ENCODE assay signal across 8 cellular contexts in the genomic region with DNA sequence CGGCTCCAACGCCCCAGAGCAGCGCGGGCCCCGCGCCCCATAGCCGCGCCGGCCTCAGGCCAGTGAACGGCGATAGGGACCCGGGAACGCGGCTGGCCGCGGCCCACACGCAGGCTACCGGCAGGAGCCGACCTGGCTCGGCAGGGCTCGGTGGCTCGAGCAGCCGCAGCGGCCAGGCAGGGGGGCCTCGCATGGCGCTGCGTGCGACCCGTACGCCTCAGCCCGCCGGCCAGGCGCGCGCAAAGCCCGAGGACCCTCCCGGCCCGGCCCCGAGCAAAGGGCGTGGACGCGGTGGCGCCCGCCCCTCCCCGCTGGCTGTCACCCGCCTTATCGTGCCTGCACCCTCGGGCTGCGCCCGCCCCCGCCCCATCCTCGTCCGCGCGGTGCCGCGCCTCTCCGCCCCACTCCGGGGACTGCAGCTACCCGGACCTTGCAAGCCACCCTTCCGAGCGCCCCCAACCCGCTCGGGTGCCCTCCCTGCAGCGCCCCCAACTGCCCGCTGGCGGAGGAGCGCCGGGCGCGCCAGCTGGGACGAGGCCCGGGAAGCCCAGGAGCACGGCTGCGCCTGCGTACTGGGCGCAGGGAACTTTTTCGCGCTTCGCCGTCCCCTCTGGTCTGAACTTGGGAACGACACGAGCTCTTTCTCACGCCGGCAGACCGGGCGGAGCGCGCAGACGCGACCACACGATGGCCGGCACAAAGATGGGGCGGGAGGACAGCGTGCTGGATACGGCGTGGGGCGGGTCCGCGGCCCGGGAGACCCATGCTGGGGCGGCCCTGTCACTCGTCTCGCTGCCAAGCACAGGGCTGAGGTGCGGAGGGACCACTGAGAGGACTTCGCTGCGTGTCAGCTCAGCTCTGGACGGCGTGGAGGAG. TPM values are rescaled to one million over a fixed set of nuclear protein-coding genes. Genes with fewer than 3 reads are reported as not detected.
A peak's percentile ranks its signal among the peaks of the same experiment; 100 is the strongest.
DNase-seq lines count a peak whose midpoint lies in the region; ATAC-seq and TF ChIP-seq lines count a peak whose summit lies in the region.

A gene (minus strand): TSS at position 248 of the 876 bp plus-strand sequence. CDS start 55 bp downstream, at position 193.

- no peaks in the 10 kb centered on the region for H3K27me3 ChIP-seq in left lung

- H3K27ac ChIP-seq in left lung, result peak within 1 kb of the TSS; percentile 83 to 85

- H3K27ac Mint-ChIP-seq in CD14-positive monocyte, result peak within 1 kb of the TSS; percentile 74 to 89 (median 79)
- H3K27ac Mint-ChIP-seq in dendritic cell treated with granulocyte-macrophage colony-stimulating factor and Interleukin-4, amounts not matched to agents 40 ng/mL and 50 ng/mL, for 4 days, result peak within 1 kb of the TSS; percentile 86

- peaks cover 41% of the 10 kb centered on the region for H3K4me1 Mint-ChIP-seq in CD14-positive monocyte
- H3K4me1 Mint-ChIP-seq in dendritic cell treated with granulocyte-macrophage colony-stimulating factor and Interleukin-4, amounts not matched to agents 40 ng/mL and 50 ng/mL, for 4 days (ENCODE audit: low read depth), result peaks cover 46% of the 10 kb centered on the region

- H3K4me3 Mint-ChIP-seq in CD14-positive monocyte, result peak within 1 kb of the TSS; percentile 89 to 94
- H3K4me3 Mint-ChIP-seq in dendritic cell treated with granulocyte-macrophage colony-stimulating factor and Interleukin-4, amounts not matched to agents 40 ng/mL and 50 ng/mL, for 4 days, result peak within 1 kb of the TSS; percentile 95

- no peaks in the 10 kb centered on the region for H3K9me3 Mint-ChIP-seq in CD14-positive monocyte
- H3K9me3 Mint-ChIP-seq in dendritic cell treated with granulocyte-macrophage colony-stimulating factor and Interleukin-4, amounts not matched to agents 40 ng/mL and 50 ng/mL, for 4 days, result no peaks in the 10 kb centered on the region

- H3K9me3 ChIP-seq in left lung, result no peaks in the 10 kb centered on the region

- peaks cover 0 to 16% of the 10 kb centered on the region in 2 donors for H3K36me3 Mint-ChIP-seq in CD14-positive monocyte
- H3K36me3 Mint-ChIP-seq in dendritic cell treated with granulocyte-macrophage colony-stimulating factor and Interleukin-4, amounts not matched to agents 40 ng/mL and 50 ng/mL, for 4 days (ENCODE audit: low read depth), result peaks cover 18% of the 10 kb centered on the region

- H3K27me3 Mint-ChIP-seq in CD14-positive monocyte (ENCODE audit: low read depth in 3 of 3), result peaks cover 0 to 2% (median 0%) of the 10 kb centered on the region in 3 donors
- H3K27me3 Mint-ChIP-seq in dendritic cell treated with granulocyte-macrophage colony-stimulating factor and Interleukin-4, amounts not matched to agents 40 ng/mL and 50 ng/mL, for 4 days, result no peaks in the 10 kb centered on the region

- TF ChIP-seq CTCF in CD14-positive monocyte (IDR thresholded peaks at IDR 0.05) (peak; percentile 69), left lung (IDR thresholded peaks at IDR 0.05) (peak; percentile 70 to 79)

- H3K4me1 ChIP-seq in left lung, result peaks cover 7 to 48% of the 10 kb centered on the region in 2 donors

- no peaks in the 10 kb centered on the region for H3K36me3 ChIP-seq in left lung

- DNase-seq in CD14-positive monocyte (ENCODE audit: low spot score) (peak; percentile 89), NCI-H526 treated with DMSO at 0.1 percent for 48 hours (lab: John Stamatoyannopoulos, UW) (peak; percentile 88), left lung (peak; percentile 97)
- DNase-seq in activated CD4-positive, alpha-beta T cell treated with anti-CD3 and anti-CD28 coated beads, Interleukin-2, amount 50 U/mL, for 1 hour, result peak; percentile 78
- DNase-seq in stimulated activated CD4-positive, alpha-beta T cell treated with anti-CD3 and anti-CD28 coated beads, Interleukin-2, amount 100 ng/mL, for 48 hours, result peak; percentile 84 to 87

- ATAC-seq in GM19328 (IDR thresholded peaks at IDR 0.05; ENCODE audit: unreplicated experiment), result peak; percentile 69
- ATAC-seq in HG03520 (IDR thresholded peaks at IDR 0.05; ENCODE audit: unreplicated experiment), result peak; percentile 78
- peak; percentile 92 for ATAC-seq in left lung

- peak within 1 kb of the TSS; percentile 65 to 76 for H3K4me3 ChIP-seq in left lung

- intact Hi-C loops in CD14-positive monocyte (cut with micrococcal nuclease) (loop anchor here (5.0 to 10.0 kb wide), 2 partner anchors 54 to 69 kb away; a partner anchor contains a TSS), left lung (cut with DNase I) (loop anchor here in 1 of 2 donors (5.0 kb wide), 1 partner anchor 64 kb away; no protein-coding TSS in a partner anchor)
- intact Hi-C loops in dendritic cell treated with granulocyte-macrophage colony-stimulating factor and Interleukin-4, amounts not matched to agents 40 ng/mL and 50 ng/mL, for 4 days (cut with micrococcal nuclease), result loop anchor here (1.0 to 5.0 kb wide), 2 partner anchors 68 to 509 kb away; a partner anchor contains a TSS

RNA-seq across cellular contexts. Expression of the gene that starts here (rescaled TPM):
- 10 to 100 TPM in 1 of 2 donors, 1 to 10 TPM in 1; 5.4 to 12.9 TPM for polyA plus RNA-seq in CD14-positive monocyte
- total RNA-seq in left lung, result 10 to 100 TPM; 16.4 to 25.6 TPM

Comparison
In these comparisons a context has a peak if more than half of its experiments do, and no peak if none do; other contexts are left out.
1. Peak in every context shown above with its lines: DNase-seq, ATAC-seq, H3K4me3 ChIP-seq and H3K27ac ChIP-seq.